In the genomic region with DNA sequence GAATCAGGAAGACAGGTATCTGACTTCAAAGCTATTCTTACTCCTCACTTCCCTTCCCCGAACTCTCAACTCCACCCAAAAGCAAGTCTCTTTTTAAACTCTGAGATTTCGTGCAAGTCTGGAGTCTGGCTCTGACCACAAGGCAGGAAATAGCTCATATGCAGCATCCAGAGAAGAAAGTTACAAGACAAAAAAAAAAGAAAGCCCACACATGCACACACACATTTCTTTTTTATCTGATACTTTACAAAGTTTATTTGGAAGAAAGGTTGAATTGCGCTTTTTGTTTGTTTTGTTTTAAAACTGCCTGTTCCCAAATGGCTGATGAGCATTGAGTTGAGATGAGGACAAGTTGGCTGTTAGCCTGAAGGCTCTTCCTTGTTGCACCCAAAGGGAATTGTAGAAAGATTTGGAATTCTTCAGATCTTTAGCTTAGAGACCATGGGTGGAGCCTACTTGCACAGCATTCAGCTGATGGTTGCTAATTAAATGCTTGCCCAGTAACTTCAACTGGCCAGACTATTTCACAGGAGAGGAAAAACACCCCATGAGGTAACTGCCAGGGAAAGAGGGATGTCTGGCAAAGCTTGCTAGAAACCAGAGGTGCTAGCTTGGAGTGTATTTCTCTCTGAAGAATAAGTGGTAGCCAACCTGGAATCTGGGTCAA, we compare ENCODE assay signal across 8 cellular contexts.
DNase-seq lines count a peak whose midpoint lies in the region; ATAC-seq and TF ChIP-seq lines count a peak whose summit lies in the region.

No MANE protein-coding gene starts in this region.

- peak overlapping the region; percentile 7 for H3K4me3 ChIP-seq in CD8-positive, alpha-beta T cell (ENCODE audit: low read depth, low read length)
- H3K4me3 ChIP-seq in left lung, result no peak overlapping the region
- H3K4me3 ChIP-seq in aorta (ENCODE audit: low read length in 2 of 2), result peak overlapping the region in 1 of 2 donors; percentile 18

- no peak for TF ChIP-seq CTCF in CD8-positive, alpha-beta T cell (IDR thresholded peaks at IDR 0.05)
- TF ChIP-seq CTCF in left lung (IDR thresholded peaks at IDR 0.05), result no peak

- WGBS in aorta, 2 donors, result 0 to 1% methylated on average over 3 of the region's 3 CpGs

- CTCF ChIA-PET in CD8-positive, alpha-beta T cell (lab: Charles Lee), result interaction anchor here (0.7 kb wide), 1 partner anchor 45 kb away, joined by 5 read pairs; no protein-coding TSS in a partner anchor

- peak overlapping the region; percentile 73 for H3K4me3 Mint-ChIP-seq in CD8-positive, alpha-beta T cell
- H3K4me3 Mint-ChIP-seq in activated T-helper 17 cell treated with anti-CD3 and anti-CD28 coated beads, Interleukin-2, amount 50 U/mL, for 72 hours, result peak overlapping the region; percentile 76

- H3K4me1 Mint-ChIP-seq in CD8-positive, alpha-beta T cell (ENCODE audit: low read depth), result peaks cover 30% of the 10 kb centered on the region
- peaks cover 11% of the 10 kb centered on the region for H3K4me1 Mint-ChIP-seq in activated T-helper 17 cell treated with anti-CD3 and anti-CD28 coated beads, Interleukin-2, amount 50 U/mL, for 72 hours

- H3K9me3 ChIP-seq in CD8-positive, alpha-beta T cell (ENCODE audit: low read length), result no peaks in the 10 kb centered on the region
- no peaks in the 10 kb centered on the region for H3K9me3 ChIP-seq in left lung
- no peaks in the 10 kb centered on the region for H3K9me3 ChIP-seq in aorta (ENCODE audit: control insufficient read depth, low read length)

- H3K27ac Mint-ChIP-seq in CD8-positive, alpha-beta T cell, result peak overlapping the region; percentile 91
- H3K27ac Mint-ChIP-seq in activated T-helper 17 cell treated with anti-CD3 and anti-CD28 coated beads, Interleukin-2, amount 50 U/mL, for 72 hours, result peak overlapping the region; percentile 88

- no peaks in the 10 kb centered on the region for H3K36me3 Mint-ChIP-seq in CD8-positive, alpha-beta T cell
- no peaks in the 10 kb centered on the region for H3K36me3 Mint-ChIP-seq in activated T-helper 17 cell treated with anti-CD3 and anti-CD28 coated beads, Interleukin-2, amount 50 U/mL, for 72 hours (ENCODE audit: low read depth)

- DNase-seq in CD8-positive, alpha-beta T cell, result peak in 6 of 7 experiments; percentile 1 to 50 (median 24)
- DNase-seq in left lung, result no peak
- peak in 1 of 2 donors; percentile 44 for DNase-seq in aorta
- no peak for DNase-seq in cerebellar nuclear complex (lab: John Stamatoyannopoulos, UW)
- DNase-seq in DMS 273 (lab: John Stamatoyannopoulos, UW; ENCODE audit: unreplicated experiment), result no peak

- peaks cover 24% of the 10 kb centered on the region for H3K4me1 ChIP-seq in CD8-positive, alpha-beta T cell (ENCODE audit: insufficient read depth, low read length)
- H3K4me1 ChIP-seq in left lung, result peaks cover 5 to 7% of the 10 kb centered on the region in 2 donors
- peaks cover 0 to 5% of the 10 kb centered on the region in 2 donors for H3K4me1 ChIP-seq in aorta (ENCODE audit: control insufficient read depth in 1 of 2, insufficient read depth in 2 of 2, low read length in 2 of 2)

- no peaks in the 10 kb centered on the region for H3K27me3 Mint-ChIP-seq in CD8-positive, alpha-beta T cell (ENCODE audit: low read depth)
- no peaks in the 10 kb centered on the region for H3K27me3 Mint-ChIP-seq in activated T-helper 17 cell treated with anti-CD3 and anti-CD28 coated beads, Interleukin-2, amount 50 U/mL, for 72 hours

- H3K9me3 Mint-ChIP-seq in CD8-positive, alpha-beta T cell, result peaks cover 6% of the 10 kb centered on the region
- peaks cover 12% of the 10 kb centered on the region for H3K9me3 Mint-ChIP-seq in activated T-helper 17 cell treated with anti-CD3 and anti-CD28 coated beads, Interleukin-2, amount 50 U/mL, for 72 hours

- no peaks in the 10 kb centered on the region for H3K36me3 ChIP-seq in CD8-positive, alpha-beta T cell (ENCODE audit: insufficient read depth, low read length)
- no peaks in the 10 kb centered on the region for H3K36me3 ChIP-seq in left lung
- H3K36me3 ChIP-seq in aorta (ENCODE audit: control insufficient read depth in 1 of 2, insufficient read depth in 2 of 2, low read length in 1 of 2), result no peaks in the 10 kb centered on the region

- no peaks in the 10 kb centered on the region for H3K27me3 ChIP-seq in CD8-positive, alpha-beta T cell (ENCODE audit: insufficient read depth, low read length)
- H3K27me3 ChIP-seq in left lung, result no peaks in the 10 kb centered on the region
- H3K27me3 ChIP-seq in aorta (ENCODE audit: control insufficient read depth in 1 of 2, insufficient read depth in 2 of 2, low read length in 1 of 2), result no peaks in the 10 kb centered on the region

- intact Hi-C loops in CD8-positive, alpha-beta T cell (cut with DNase I, micrococcal nuclease), result loop anchor here in 1 of 2 experiments (10.0 kb wide), 1 partner anchor 1696 kb away; the partner anchor contains the start of gene SYDE2
- intact Hi-C loops in left lung (cut with DNase I) (no loop called here), aorta (cut with DNase I) (loop anchor here in 1 of 2 donors (5.0 kb wide), 1 partner anchor 44 kb away; no protein-coding TSS in a partner anchor)

- POLR2A ChIA-PET in CD8-positive, alpha-beta T cell (lab: Charles Lee), result interaction anchor here (0.6 to 1.8 kb wide), 3 partner anchors 9 to 20 kb away, joined by 3 to 9 read pairs (median 3); no protein-coding TSS in a partner anchor

- peak; percentile 92 for ATAC-seq in CD8-positive, alpha-beta T cell
- ATAC-seq in GM19452 (IDR thresholded peaks at IDR 0.05; ENCODE audit: unreplicated experiment), result peak; percentile 95
- peak; percentile 87 for ATAC-seq in HG03439 (IDR thresholded peaks at IDR 0.05; ENCODE audit: unreplicated experiment)
- ATAC-seq in activated T-helper 17 cell treated with anti-CD3 and anti-CD28 coated beads, Interleukin-2, amount 50 U/mL, for 72 hours (replicated peaks), result peak; percentile 98
- peak; percentile 67 for ATAC-seq in left lung
- ATAC-seq in aorta (ENCODE audit: low FRiP score), result peak; percentile 70

- H3K27ac ChIP-seq in CD8-positive, alpha-beta T cell (ENCODE audit: low read depth, low read length), result no peak overlapping the region
- peak overlapping the region in 1 of 2 donors; percentile 40 for H3K27ac ChIP-seq in left lung
- H3K27ac ChIP-seq in aorta (ENCODE audit: low read depth in 1 of 2, low read length in 2 of 2), result peak overlapping the region; percentile 67 to 89

Comparison
In these comparisons a context has a peak if more than half of its experiments do, and no peak if none do; other contexts are left out.
1. DNase-seq: peak in CD8-positive, alpha-beta T cell (6 of 7); none in left lung (0 of 2), cerebellar nuclear complex (0 of 2) and DMS 273 (single experiment).
2. Peak in every context shown above with its lines, with median percentiles within 50 percentile points of each other: ATAC-seq.